ENCODE assay signal across 18 cellular contexts in the genomic region with DNA sequence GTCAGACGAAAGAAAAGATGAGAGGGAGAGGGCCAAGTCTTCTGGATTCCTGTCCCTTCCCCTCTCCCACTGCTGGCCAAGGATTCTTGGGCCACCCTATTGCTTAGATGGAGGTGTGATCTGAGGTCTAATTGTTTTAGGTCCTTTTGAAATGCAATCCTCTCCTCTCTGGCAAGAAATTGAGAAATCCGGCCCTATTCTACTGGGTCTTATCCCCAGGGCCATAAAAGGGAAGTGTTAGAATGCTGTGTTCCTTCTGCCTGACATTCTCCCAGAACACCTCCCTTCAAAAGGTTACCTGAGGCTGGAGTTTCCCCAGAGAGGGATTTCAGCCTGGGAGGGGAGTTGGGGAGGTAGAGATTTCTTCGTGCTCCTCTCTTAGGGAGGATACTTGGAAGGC. TPM values are rescaled to one million over a fixed set of nuclear protein-coding genes. Genes with fewer than 3 reads are reported as not detected.
"Had no signal": no experiment of that assay in that cellular context is flagged by ENCODE, and none has a peak within 500 bp of the region (broad histone marks: within the 10 kb centered on the region; RNA-seq: fewer than 3 reads in every experiment).

No MANE protein-coding gene starts in this region.

- H3K27ac ChIP-seq: adrenal gland, stomach, thoracic aorta, upper lobe of right lung, VCaP had no signal

- H3K4me3 ChIP-seq: adrenal gland, left ventricle myocardium inferior, stomach, thoracic aorta, upper lobe of right lung had no signal

- H3K36me3 ChIP-seq: adrenal gland, left ventricle myocardium inferior, thoracic aorta, upper lobe of right lung had no signal

- H3K9me3 ChIP-seq: adrenal gland, left ventricle myocardium inferior, stomach, thoracic aorta, upper lobe of right lung had no signal

- DNase-seq: activated CD4-positive, alpha-beta memory T cell treated with anti-CD3 and anti-CD28 coated beads for 36 hours; activated CD4-positive, alpha-beta T cell treated with anti-CD3 and anti-CD28 coated beads for 1 hour; activated naive CD4-positive, alpha-beta T cell treated with anti-CD3 and anti-CD28 coated beads, Interleukin-2, amount 10 ng/mL, durations not matched to agents 7 days and 5 days; activated T-cell treated with anti-CD3 and anti-CD28 coated beads, Interleukin-2, amount 50 U/mL, for 24 hours; adrenal gland; glutamatergic neuron; left ventricle myocardium inferior; mesenchymal stem cell; stimulated activated CD4-positive, alpha-beta T cell treated with anti-CD3 and anti-CD28 coated beads, Interleukin-2, amount 100 ng/mL, for 24 hours; stomach; upper lobe of right lung had no signal

- H3K27me3 ChIP-seq: adrenal gland had no signal

- FAIRE-seq: colon, endometrium had no signal

- ATAC-seq: esophagus mucosa; natural killer cell treated with Interleukin-12 subunit alpha and Interleukin-12 subunit beta and Interleukin-15 and Interleukin-18, amount 100 ng/mL, for 72 hours; upper lobe of right lung had no signal

RNA-seq across cellular contexts. Expression of a gene that starts 4.4 kb away (rescaled TPM):
- total RNA-seq: activated CD4-positive, alpha-beta memory T cell treated with anti-CD3 and anti-CD28 coated beads for 36 hours; pulmonary artery endothelial cell had no signal
